30 cellular contexts compared by ENCODE assay signal in the genomic region with DNA sequence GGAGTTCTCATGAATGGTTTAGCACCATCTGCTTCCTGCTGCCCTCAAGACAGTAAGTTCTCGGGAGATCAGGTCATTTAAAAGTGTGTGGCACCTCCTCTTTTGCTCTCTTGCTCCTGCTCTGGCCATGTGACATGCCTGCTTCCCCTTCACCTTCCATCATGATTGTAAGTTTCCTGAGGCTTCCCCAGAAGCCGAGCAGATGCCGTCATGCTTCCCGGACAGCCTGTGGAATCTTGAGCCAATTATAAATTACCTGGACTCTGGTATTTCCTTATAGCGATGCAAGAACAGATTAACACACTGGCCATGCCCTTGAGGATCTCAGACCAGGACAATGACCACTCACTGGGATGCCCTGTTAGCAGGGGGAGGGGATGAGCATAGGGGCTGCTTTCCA.
"Had no signal": no experiment of that assay in that cellular context is flagged by ENCODE, and none has a peak within 500 bp of the region (broad histone marks: within the 10 kb centered on the region; RNA-seq: fewer than 3 reads in every experiment).

No MANE protein-coding gene starts in this region.

- H3K27me3 ChIP-seq: ascending aorta, MG63 had no signal

- H3K4me3 Mint-ChIP-seq: activated CD4-positive, alpha-beta memory T cell treated with anti-CD3 and anti-CD28 coated beads, Interleukin-2, amount 10 ng/mL, durations not matched to agents 7 days and 5 days; activated CD4-positive, alpha-beta T cell treated with anti-CD3 and anti-CD28 coated beads for 36 hours; activated naive CD4-positive, alpha-beta T cell treated with anti-CD3 and anti-CD28 coated beads, Interleukin-2, amount 50 U/mL, for 24 hours; activated T-cell treated with anti-CD3 and anti-CD28 coated beads, Interleukin-2, amount 50 U/mL, for 24 hours; activated T-helper 1 cell treated with anti-CD3 and anti-CD28 coated beads, Interleukin-12 subunit alpha, Interleukin-12 subunit beta, Interleukin-2, Interleukin-4 antibody, amounts not matched to agents 30 ng/mL and 10 ng/mL and 1 ng/mL, durations not matched to agents 14 hours and 24 hours and 36 hours; brain had no signal

- H3K36me3 Mint-ChIP-seq: activated naive CD4-positive, alpha-beta T cell treated with anti-CD3 and anti-CD28 coated beads, Interleukin-2, amount 50 U/mL, for 24 hours; brain had no signal

- DNase-seq: activated CD4-positive, alpha-beta memory T cell treated with anti-CD3 and anti-CD28 coated beads, Interleukin-2, amount 10 ng/mL, durations not matched to agents 7 days and 5 days; activated CD4-positive, alpha-beta T cell treated with anti-CD3 and anti-CD28 coated beads for 36 hours; activated CD4-positive, alpha-beta T cell treated with anti-CD3 and anti-CD28 coated beads, Interleukin-2, amount 50 U/mL, for 1 hour; activated CD4-positive, CD25-positive, alpha-beta regulatory T cell; activated CD8-positive, alpha-beta memory T cell treated with anti-CD3 and anti-CD28 coated beads, Interleukin-2, amount 50 U/mL, for 48 hours; activated effector memory CD4-positive, alpha-beta T cell treated with Interleukin-2 at 50 U/mL for 16 hours; activated naive CD4-positive, alpha-beta T cell; activated T-cell treated with anti-CD3 and anti-CD28 coated beads, Interleukin-2, amount 50 U/mL, for 24 hours; MV-4-11; NCI-H1092 treated with DMSO at 0.1 percent for 48 hours; NCI-H1417 treated with DMSO at 0.1 percent for 48 hours; NCI-H1694; NCI-H2029; NCI-H2107; NCI-H345; NCI-H510A; NCI-H526 treated with DMSO at 0.1 percent for 48 hours; NCI-H82; OCI-M1; Right ventricle myocardium superior; RPMI8226; SJCRH30; SK-N-SH; T-helper 1 cell had no signal

- H3K9me3 ChIP-seq: ascending aorta, SJCRH30, SK-N-SH had no signal

- H3K4me2 ChIP-seq: SK-N-SH had no signal

- H3K27ac Mint-ChIP-seq: activated CD4-positive, alpha-beta memory T cell treated with anti-CD3 and anti-CD28 coated beads, Interleukin-2, amount 10 ng/mL, durations not matched to agents 7 days and 5 days; activated CD4-positive, alpha-beta T cell treated with anti-CD3 and anti-CD28 coated beads for 36 hours; activated naive CD4-positive, alpha-beta T cell treated with anti-CD3 and anti-CD28 coated beads, Interleukin-2, amount 50 U/mL, for 24 hours; activated T-cell treated with anti-CD3 and anti-CD28 coated beads, Interleukin-2, amount 50 U/mL, for 24 hours; activated T-helper 1 cell treated with anti-CD3 and anti-CD28 coated beads, Interleukin-12 subunit alpha, Interleukin-12 subunit beta, Interleukin-2, Interleukin-4 antibody, amounts not matched to agents 30 ng/mL and 10 ng/mL and 1 ng/mL, durations not matched to agents 14 hours and 24 hours and 36 hours had no signal

- ATAC-seq: activated CD4-positive, alpha-beta T cell treated with anti-CD3 and anti-CD28 coated beads for 36 hours had no signal

- H3K4me1 Mint-ChIP-seq: activated CD4-positive, alpha-beta memory T cell treated with anti-CD3 and anti-CD28 coated beads, Interleukin-2, amount 10 ng/mL, durations not matched to agents 7 days and 5 days; activated CD4-positive, alpha-beta T cell treated with anti-CD3 and anti-CD28 coated beads for 36 hours; activated naive CD4-positive, alpha-beta T cell treated with anti-CD3 and anti-CD28 coated beads, Interleukin-2, amount 50 U/mL, for 24 hours had no signal

- H3K36me3 ChIP-seq: ascending aorta, MG63, SJCRH30 had no signal

- H3K4me1 ChIP-seq: ascending aorta, SJCRH30 had no signal

- H3K9me3 Mint-ChIP-seq: activated CD4-positive, alpha-beta memory T cell treated with anti-CD3 and anti-CD28 coated beads, Interleukin-2, amount 10 ng/mL, durations not matched to agents 7 days and 5 days; activated naive CD4-positive, alpha-beta T cell treated with anti-CD3 and anti-CD28 coated beads, Interleukin-2, amount 50 U/mL, for 24 hours; activated T-cell treated with anti-CD3 and anti-CD28 coated beads, Interleukin-2, amount 50 U/mL, for 24 hours; activated T-helper 1 cell treated with anti-CD3 and anti-CD28 coated beads, Interleukin-12 subunit alpha, Interleukin-12 subunit beta, Interleukin-2, Interleukin-4 antibody, amounts not matched to agents 30 ng/mL and 10 ng/mL and 1 ng/mL, durations not matched to agents 14 hours and 24 hours and 36 hours had no signal

- H3K9ac ChIP-seq: SK-N-SH had no signal

- H3K4me3 ChIP-seq: ascending aorta, MG63, SJCRH30 had no signal

- H3K27ac ChIP-seq: ascending aorta, SJCRH30, VCaP had no signal
